ENCODE assay signal across 8 cellular contexts in the genomic region with DNA sequence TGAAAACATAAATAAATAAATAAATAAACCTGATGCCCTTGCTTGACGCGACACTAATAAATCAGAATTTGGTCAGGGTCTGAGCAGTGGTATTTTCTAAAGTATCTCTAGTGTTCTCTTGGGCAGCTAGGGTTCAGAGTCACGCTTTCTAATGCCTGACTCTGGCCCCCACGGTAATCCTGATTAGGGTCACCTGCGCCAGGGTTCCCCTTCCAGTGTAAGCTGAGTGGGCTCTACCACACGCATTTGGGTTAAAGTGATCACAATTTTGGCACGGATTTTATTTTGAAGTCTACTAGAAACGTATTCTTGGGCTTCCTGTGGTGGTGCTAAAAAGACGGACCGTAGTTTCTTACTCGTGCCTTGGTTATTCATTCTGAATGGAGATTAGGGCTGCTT. TPM values are rescaled to one million over a fixed set of nuclear protein-coding genes. Genes with fewer than 3 reads are reported as not detected.
DNase-seq lines count a peak whose midpoint lies in the region; ATAC-seq and TF ChIP-seq lines count a peak whose summit lies in the region.

No MANE protein-coding gene starts in this region.

- peak overlapping the region; percentile 71 for H3K4me2 ChIP-seq in Loucy (ENCODE audit: low read depth, low read length, poor library complexity, severe bottlenecking)

- H3K4me1 Mint-ChIP-seq in natural killer cell treated with Interleukin-12 subunit alpha and Interleukin-12 subunit beta and Interleukin-15 and Interleukin-18, amount 100 ng/mL, for 72 hours (ENCODE audit: low read depth in 2 of 2) = peaks cover 23 to 25% of the 10 kb centered on the region in 2 donors

- DNase-seq in natural killer cell treated with Interleukin-12 subunit alpha and Interleukin-12 subunit beta and Interleukin-15 and Interleukin-18, amount 100 ng/mL, for 72 hours (ENCODE audit: low spot score) = no peak
- DNase-seq in activated gamma-delta T cell treated with Interleukin-2 at 50 U/mL for 16 hours = no peak
- DNase-seq in cerebellar nuclear complex (lab: John Stamatoyannopoulos, UW) = no peak
- DNase-seq in COLO668 (lab: John Stamatoyannopoulos, UW; ENCODE audit: unreplicated experiment) = no peak
- DNase-seq in LoVo (ENCODE audit: low spot score) = no peak

- H3K27me3 Mint-ChIP-seq in natural killer cell treated with Interleukin-12 subunit alpha and Interleukin-12 subunit beta and Interleukin-15 and Interleukin-18, amount 100 ng/mL, for 72 hours = no peaks in the 10 kb centered on the region

- TF ChIP-seq CTCF in Loucy (conservative IDR thresholded peaks at IDR 0.05; ENCODE audit: low read length) = no peak

- ATAC-seq in GM21360 (IDR thresholded peaks at IDR 0.05; ENCODE audit: unreplicated experiment) = peak; percentile 9
- ATAC-seq in natural killer cell treated with Interleukin-12 subunit alpha and Interleukin-12 subunit beta and Interleukin-15 and Interleukin-18, amount 100 ng/mL, for 72 hours = peak in 1 of 2 donors; percentile 1

- peaks cover 29% of the 10 kb centered on the region for H3K79me2 ChIP-seq in Loucy (ENCODE audit: insufficient read depth, low read length)

- H3K27me3 ChIP-seq in Loucy (ENCODE audit: insufficient read depth, low read length, poor library complexity, severe bottlenecking) = no peaks in the 10 kb centered on the region
- H3K27me3 ChIP-seq in duodenal mucosa (ENCODE audit: control insufficient read depth in 1 of 2, insufficient read depth in 2 of 2, low read length in 2 of 2) = no peaks in the 10 kb centered on the region

- H3F3A ChIP-seq in Loucy (ENCODE audit: low read depth) = no peaks in the 10 kb centered on the region

- H3K9ac ChIP-seq in Loucy (ENCODE audit: low read depth, low read length, poor library complexity, severe bottlenecking) (peak overlapping the region; percentile 83), duodenal mucosa (ENCODE audit: low read depth in 1 of 2, low read length in 2 of 2) (peak overlapping the region; percentile 95 to 99)

- H4K20me1 ChIP-seq in Loucy (ENCODE audit: insufficient read depth, low read length, poor library complexity, severe bottlenecking) = no peaks in the 10 kb centered on the region

- no peaks in the 10 kb centered on the region for H3K9me3 Mint-ChIP-seq in natural killer cell treated with Interleukin-12 subunit alpha and Interleukin-12 subunit beta and Interleukin-15 and Interleukin-18, amount 100 ng/mL, for 72 hours

- H3K36me3 ChIP-seq in Loucy (ENCODE audit: insufficient read depth, low read length) = no peaks in the 10 kb centered on the region
- H3K36me3 ChIP-seq in duodenal mucosa (ENCODE audit: control insufficient read depth in 1 of 2, insufficient read depth in 2 of 2, low read length in 2 of 2) = peaks cover 11 to 15% of the 10 kb centered on the region in 2 donors

- no peaks in the 10 kb centered on the region for H3K9me3 ChIP-seq in Loucy (ENCODE audit: insufficient read depth, low read depth, low read length)
- H3K9me3 ChIP-seq in duodenal mucosa (ENCODE audit: control insufficient read depth in 1 of 2, low read length in 2 of 2) = no peaks in the 10 kb centered on the region

- H3K4me3 ChIP-seq in Loucy (ENCODE audit: low read length, poor library complexity, severe bottlenecking) (peak overlapping the region; percentile 94), duodenal mucosa (ENCODE audit: low read depth in 1 of 2, low read length in 2 of 2) (peak overlapping the region; percentile 99 to 100)

- H3K4me3 Mint-ChIP-seq in natural killer cell treated with Interleukin-12 subunit alpha and Interleukin-12 subunit beta and Interleukin-15 and Interleukin-18, amount 100 ng/mL, for 72 hours = peak overlapping the region; percentile 93

- no peak overlapping the region for H2AFZ ChIP-seq in Loucy (ENCODE audit: low read length)

- peaks cover 7% of the 10 kb centered on the region for H3K4me1 ChIP-seq in Loucy (ENCODE audit: insufficient read depth, low read length, poor library complexity, severe bottlenecking)
- H3K4me1 ChIP-seq in duodenal mucosa (ENCODE audit: control insufficient read depth in 1 of 2, insufficient read depth in 2 of 2, low read length in 2 of 2) = peaks cover 18 to 19% of the 10 kb centered on the region in 2 donors

- H3K27ac Mint-ChIP-seq in natural killer cell treated with Interleukin-12 subunit alpha and Interleukin-12 subunit beta and Interleukin-15 and Interleukin-18, amount 100 ng/mL, for 72 hours = peak overlapping the region; percentile 78 to 93

- H3K27ac ChIP-seq in duodenal mucosa (ENCODE audit: low read depth, low read length) = no peak overlapping the region

- H3K9me2 ChIP-seq in Loucy (replicated peaks; ENCODE audit: low read depth, low read length) = no peaks in the 10 kb centered on the region

- H3K36me3 Mint-ChIP-seq in natural killer cell treated with Interleukin-12 subunit alpha and Interleukin-12 subunit beta and Interleukin-15 and Interleukin-18, amount 100 ng/mL, for 72 hours = peaks cover 12% of the 10 kb centered on the region

RNA-seq across cellular contexts. Expression of a gene that starts 0.7 kb away (rescaled TPM):
- total RNA-seq in natural killer cell treated with Interleukin-12 subunit alpha and Interleukin-12 subunit beta and Interleukin-15 and Interleukin-18, amount 100 ng/mL, for 72 hours = 10 to 100 TPM; 53.8 to 56.6 TPM
